9 cellular contexts compared by ENCODE assay signal in genomic region chr3:55721716-55722484, GRCh38.
DNase-seq lines count a peak whose midpoint lies in the region; ATAC-seq and TF ChIP-seq lines count a peak whose summit lies in the region.
"Had no signal": no experiment of that assay in that cellular context is flagged by ENCODE, and none has a peak within 500 bp of the region (broad histone marks: within the 10 kb centered on the region; RNA-seq: fewer than 3 reads in every experiment).

No MANE protein-coding gene starts in this region.

- H3K27me3 ChIP-seq in foreskin keratinocyte (peaks cover 27% of the 10 kb centered on the region), stomach (peaks cover 0 to 13% (median 0%) of the 10 kb centered on the region in 3 donors)

- no peaks in the 10 kb centered on the region for H3K36me3 ChIP-seq in stomach

- 36 to 49% (median 42%) methylated on average over 5 of the region's 5 CpGs for WGBS in stomach, 5 donors

- TF ChIP-seq CTCF in foreskin keratinocyte (conservative IDR thresholded peaks at IDR 0.05) (peak; percentile 81), stomach (IDR thresholded peaks at IDR 0.05) (peak in 4 of 7 experiments; percentile 24 to 42 (median 32))

- no peak for TF ChIP-seq EP300 in stomach (IDR thresholded peaks at IDR 0.05)

- TF ChIP-seq POLR2A in stomach (IDR thresholded peaks at IDR 0.05) = no peak

- no peaks in the 10 kb centered on the region for H3K9me3 ChIP-seq in stomach

- intact Hi-C loops in stomach (cut with DNase I; ENCODE audit: low total_unique reads) = no loop called here

- peak; percentile 69 for ATAC-seq in foreskin keratinocyte
- no peak for ATAC-seq in HG03095 (IDR thresholded peaks at IDR 0.05; ENCODE audit: unreplicated experiment)

- H3K27ac ChIP-seq in foreskin keratinocyte (no peak overlapping the region), stomach (no peak overlapping the region)

- DNase-seq in NCI-H1417 (lab: John Stamatoyannopoulos, UW) (peak in 2 of 3 experiments; percentile 6 to 7), NCI-H1417 treated with DMSO at 0.1 percent for 48 hours (lab: John Stamatoyannopoulos, UW) (no peak), RKO (ENCODE audit: low spot score) (peak; percentile 29), foreskin keratinocyte (no peak), stomach (peak; percentile 30), NCI-H2107 treated with DMSO at 0.1 percent for 48 hours (lab: John Stamatoyannopoulos, UW; ENCODE audit: unreplicated experiment) (no peak)
- DNase-seq in NK-92 treated with Interleukin-12 subunit alpha and Interleukin-12 subunit beta, amount 100 ng/mL, for 24 hours (lab: John Stamatoyannopoulos, UW) = no peak
- DNase-seq: activated B cell treated with CpG ODN at 0.5 μM for 24 hours had no signal

- no peak overlapping the region for H3K4me3 ChIP-seq in stomach

- H3K4me1 ChIP-seq in foreskin keratinocyte = peaks cover 12% of the 10 kb centered on the region
- H3K4me1 ChIP-seq in stomach = no peaks in the 10 kb centered on the region

Comparison
In these comparisons a context has a peak if more than half of its experiments do, and no peak if none do; other contexts are left out.
1. DNase-seq: peak in NCI-H1417 (2 of 3), RKO (single experiment) and stomach (single experiment); none in NCI-H1417 treated with DMSO at 0.1 percent for 48 hours (single experiment), foreskin keratinocyte (0 of 2), NCI-H2107 treated with DMSO at 0.1 percent for 48 hours (single experiment) and NK-92 treated with Interleukin-12 subunit alpha and Interleukin-12 subunit beta, amount 100 ng/mL, for 24 hours (single experiment).